29 cellular contexts compared by ENCODE assay signal in the genomic region with DNA sequence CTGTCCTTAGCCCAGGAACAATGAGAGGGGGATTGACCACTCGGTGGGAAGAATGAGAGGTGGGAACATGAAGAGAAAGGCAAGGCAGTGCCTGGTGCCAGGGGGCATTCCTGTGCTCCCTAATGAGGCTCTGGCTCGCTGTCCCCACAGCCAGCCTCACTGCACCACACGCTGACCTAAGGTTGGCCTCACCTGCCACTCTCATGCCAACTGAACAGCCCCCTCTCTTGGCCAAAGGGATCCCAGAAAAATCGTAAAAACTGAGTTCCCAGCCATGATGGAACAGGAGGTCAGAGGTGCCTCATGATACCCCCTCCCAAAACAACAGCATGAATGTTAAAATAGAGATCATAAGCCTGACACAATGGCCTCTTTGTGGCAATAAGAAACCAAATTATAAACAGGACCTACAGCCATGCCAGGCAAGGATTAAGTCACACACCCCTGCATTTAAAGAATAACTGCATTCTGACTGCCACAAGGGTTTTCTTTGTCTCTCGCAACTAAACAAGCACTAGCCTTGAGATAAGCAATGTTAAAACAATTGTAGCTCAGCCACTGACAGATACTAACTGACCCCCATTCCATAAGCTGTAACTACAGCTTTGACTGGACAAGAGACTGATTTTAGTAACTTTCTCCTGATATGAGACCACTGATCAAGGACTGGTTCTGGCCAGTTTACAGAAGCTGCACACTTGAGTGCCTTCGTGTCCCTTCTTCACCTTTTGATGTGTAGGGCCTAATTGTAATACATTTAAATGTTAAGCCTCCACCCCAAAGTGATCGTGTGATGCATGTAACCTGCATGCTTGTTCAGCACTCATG.
A peak's percentile ranks its signal among the peaks of the same experiment; 100 is the strongest.
DNase-seq lines count a peak whose midpoint lies in the region; ATAC-seq and TF ChIP-seq lines count a peak whose summit lies in the region.
"Had no signal": no experiment of that assay in that cellular context is flagged by ENCODE, and none has a peak within 500 bp of the region (broad histone marks: within the 10 kb centered on the region; RNA-seq: fewer than 3 reads in every experiment).

No MANE protein-coding gene starts in this region.

- H3K27me3 Mint-ChIP-seq in T-helper 17 cell (peaks cover 35% of the 10 kb centered on the region), osteocyte (ENCODE audit: unreplicated experiment) (peaks cover 8% of the 10 kb centered on the region)

- no peaks in the 10 kb centered on the region for H3K9me3 ChIP-seq in T-helper 17 cell (ENCODE audit: control insufficient read depth, low read length, poor library complexity, severe bottlenecking)
- H3K9me3 ChIP-seq: adrenal gland, body of pancreas, esophagus squamous epithelium, transverse colon had no signal

- TF ChIP-seq CTCF in osteocyte (IDR thresholded peaks at IDR 0.05): no peak

- ATAC-seq in GM21529 (IDR thresholded peaks at IDR 0.05; ENCODE audit: unreplicated experiment) (peak; percentile 42), HG03103 (IDR thresholded peaks at IDR 0.05; ENCODE audit: low read depth, unreplicated experiment) (peak; percentile 40), T-helper 17 cell (no peak), HG03520 (IDR thresholded peaks at IDR 0.05; ENCODE audit: unreplicated experiment) (no peak)
- ATAC-seq: body of pancreas; foreskin keratinocyte; stimulated activated memory B cell treated with anti-CD40 and anti-IgM and Interleukin-4, amounts not matched to agents 10 μg/mL and 1 μg/mL and 100 μg/mL, for 72 hours; T-cell had no signal

- H3K27ac Mint-ChIP-seq in T-helper 17 cell (peak overlapping the region; percentile 47), osteocyte (ENCODE audit: unreplicated experiment) (no peak overlapping the region)
- H3K27ac Mint-ChIP-seq: activated naive CD4-positive, alpha-beta T cell treated with anti-CD3 and anti-CD28 coated beads for 36 hours; B cell; dendritic cell treated with granulocyte-macrophage colony-stimulating factor and Interleukin-4, amounts not matched to agents 40 ng/mL and 50 ng/mL, for 4 days; IgD-negative memory B cell; natural killer cell treated with Interleukin-12 subunit alpha and Interleukin-12 subunit beta and Interleukin-15 and Interleukin-18, amount 100 ng/mL, for 72 hours; stimulated activated memory B cell treated with anti-CD40 and anti-IgM and Interleukin-4, amounts not matched to agents 10 μg/mL and 1 μg/mL and 100 μg/mL, for 72 hours; T-cell had no signal

- DNase-seq in T-helper 17 cell: no peak
- peak; percentile 66 for DNase-seq in osteocyte (ENCODE audit: extremely low spot score, unreplicated experiment)
- DNase-seq in globus pallidus (ENCODE audit: low spot score): no peak
- DNase-seq in DMS79 treated with DMSO at 0.1 percent for 48 hours (lab: John Stamatoyannopoulos, UW): no peak
- DNase-seq in activated CD4-positive, alpha-beta T cell treated with anti-CD3 and anti-CD28 coated beads for 48 hours: no peak
- DNase-seq: ACHN; activated CD4-positive, alpha-beta T cell treated with anti-CD3 and anti-CD28 coated beads, Interleukin-2, amount 50 U/mL, for 4 hours; activated naive CD4-positive, alpha-beta T cell treated with anti-CD3 and anti-CD28 coated beads for 36 hours; adrenal gland; body of pancreas; CD4-positive, alpha-beta memory T cell; DMS 273 treated with DMSO at 0.1 percent for 48 hours; EL; esophagus squamous epithelium; foreskin keratinocyte; NCI-H1092; NCI-H187; NCI-H2171; T-cell; transverse colon had no signal

- H3K4me1 Mint-ChIP-seq in T-helper 17 cell (no peaks in the 10 kb centered on the region), osteocyte (ENCODE audit: unreplicated experiment) (no peaks in the 10 kb centered on the region)
- H3K4me1 Mint-ChIP-seq: B cell; central memory CD8-positive, alpha-beta T cell; stimulated activated memory B cell treated with anti-CD40 and anti-IgM and Interleukin-4, amounts not matched to agents 10 μg/mL and 1 μg/mL and 100 μg/mL, for 72 hours had no signal

- H3K4me3 Mint-ChIP-seq in T-helper 17 cell (no peak overlapping the region), osteocyte (ENCODE audit: unreplicated experiment) (no peak overlapping the region)
- H3K4me3 Mint-ChIP-seq: activated naive CD4-positive, alpha-beta T cell treated with anti-CD3 and anti-CD28 coated beads for 36 hours; B cell; CD4-positive, alpha-beta memory T cell; central memory CD8-positive, alpha-beta T cell; dendritic cell treated with granulocyte-macrophage colony-stimulating factor and Interleukin-4, amounts not matched to agents 40 ng/mL and 50 ng/mL, for 4 days; IgD-negative memory B cell; natural killer cell treated with Interleukin-12 subunit alpha and Interleukin-12 subunit beta and Interleukin-15 and Interleukin-18, amount 100 ng/mL, for 72 hours; stimulated activated memory B cell treated with anti-CD40 and anti-IgM and Interleukin-4, amounts not matched to agents 10 μg/mL and 1 μg/mL and 100 μg/mL, for 72 hours; T-cell had no signal

- H3K36me3 Mint-ChIP-seq in T-helper 17 cell (ENCODE audit: low read depth) (peaks cover 4% of the 10 kb centered on the region), osteocyte (ENCODE audit: unreplicated experiment) (no peaks in the 10 kb centered on the region)
- H3K36me3 Mint-ChIP-seq: CD4-positive, alpha-beta memory T cell; IgD-negative memory B cell; natural killer cell treated with Interleukin-12 subunit alpha and Interleukin-12 subunit beta and Interleukin-15 and Interleukin-18, amount 100 ng/mL, for 72 hours; stimulated activated memory B cell treated with anti-CD40 and anti-IgM and Interleukin-4, amounts not matched to agents 10 μg/mL and 1 μg/mL and 100 μg/mL, for 72 hours; T-cell had no signal

- H3K9me3 Mint-ChIP-seq in osteocyte (ENCODE audit: unreplicated experiment): no peaks in the 10 kb centered on the region
- H3K9me3 Mint-ChIP-seq: activated naive CD4-positive, alpha-beta T cell treated with anti-CD3 and anti-CD28 coated beads for 36 hours; CD4-positive, alpha-beta memory T cell; central memory CD8-positive, alpha-beta T cell; dendritic cell treated with granulocyte-macrophage colony-stimulating factor and Interleukin-4, amounts not matched to agents 40 ng/mL and 50 ng/mL, for 4 days; IgD-negative memory B cell; natural killer cell treated with Interleukin-12 subunit alpha and Interleukin-12 subunit beta and Interleukin-15 and Interleukin-18, amount 100 ng/mL, for 72 hours; stimulated activated memory B cell treated with anti-CD40 and anti-IgM and Interleukin-4, amounts not matched to agents 10 μg/mL and 1 μg/mL and 100 μg/mL, for 72 hours; T-cell had no signal

Comparison
In these comparisons a context has a peak if more than half of its experiments do, and no peak if none do; other contexts are left out.
1. ATAC-seq: peak in GM21529 (single experiment) and HG03103 (single experiment); none in T-helper 17 cell (single experiment) and HG03520 (single experiment).